ENCODE assay signal across 23 cellular contexts in genomic region chr22:46502776-46503175, GRCh38. TPM values are rescaled to one million over a fixed set of nuclear protein-coding genes. Genes with fewer than 3 reads are reported as not detected.
A peak's percentile ranks its signal among the peaks of the same experiment; 100 is the strongest.
DNase-seq lines count a peak whose midpoint lies in the region; ATAC-seq, FAIRE-seq and TF ChIP-seq lines count a peak whose summit lies in the region.
"Had no signal": no experiment of that assay in that cellular context is flagged by ENCODE, and none has a peak within 500 bp of the region (broad histone marks: within the 10 kb centered on the region; RNA-seq: fewer than 3 reads in every experiment).

No MANE protein-coding gene starts in this region.

- no peak overlapping the region for H3K14ac ChIP-seq in mesenchymal stem cell (ENCODE audit: low read length in 2 of 2)

- H3K23ac ChIP-seq in mesenchymal stem cell (ENCODE audit: low read length in 2 of 2) = no peak overlapping the region

- H3K4me3 ChIP-seq in SK-N-SH (ENCODE audit: low read depth in 2 of 2, low read length in 1 of 2) (no peak overlapping the region), astrocyte (ENCODE audit: insufficient read depth, low read depth, low read length) (no peak overlapping the region), mesenchymal stem cell (ENCODE audit: insufficient read depth in 1 of 2, low read depth in 1 of 2, low read length in 2 of 2) (no peak overlapping the region), upper lobe of left lung (no peak overlapping the region)
- H3K4me3 ChIP-seq: K562, Peyer's patch, SJSA1 had no signal

- peaks cover 9% of the 10 kb centered on the region for H3F3A ChIP-seq in SK-N-SH (replicated peaks; ENCODE audit: insufficient read depth)

- ATAC-seq in SK-N-SH treated with all-trans-retinoic acid at 6 μM for 48 hours = no peak
- ATAC-seq in GM19397 (IDR thresholded peaks at IDR 0.05; ENCODE audit: unreplicated experiment) = no peak
- no peak for ATAC-seq in upper lobe of left lung (ENCODE audit: low FRiP score in 2 of 2)
- ATAC-seq: K562, Right ventricle myocardium inferior had no signal

- TF ChIP-seq CTCF in SK-N-SH (IDR thresholded peaks at IDR 0.05) = no peak
- no peak for TF ChIP-seq CTCF in astrocyte (IDR thresholded peaks at IDR 0.05; ENCODE audit: insufficient read depth, low read depth, low read length)
- no peak for TF ChIP-seq CTCF in upper lobe of left lung (IDR thresholded peaks at IDR 0.05)

- POLR2A ChIA-PET in SK-N-SH (lab: Yijun Ruan, JAX) = no interaction called here

- H3K9me3 ChIP-seq in SK-N-SH (no peaks in the 10 kb centered on the region), astrocyte (ENCODE audit: insufficient read depth, low read depth, low read length) (no peaks in the 10 kb centered on the region), mesenchymal stem cell (ENCODE audit: control insufficient read depth, low read length) (no peaks in the 10 kb centered on the region), upper lobe of left lung (no peaks in the 10 kb centered on the region)
- H3K9me3 ChIP-seq: Peyer's patch, SJSA1 had no signal

- CTCF ChIA-PET in SK-N-SH (lab: Yijun Ruan, JAX) = interaction anchor here (1.7 kb wide), 1 partner anchor 40 kb away, joined by 5 read pairs; no protein-coding TSS in a partner anchor

- no peaks in the 10 kb centered on the region for H3K79me2 ChIP-seq in SK-N-SH (ENCODE audit: insufficient read depth)
- no peaks in the 10 kb centered on the region for H3K79me2 ChIP-seq in astrocyte (ENCODE audit: insufficient read depth, low read length)

- no peaks in the 10 kb centered on the region for H3K36me3 ChIP-seq in SK-N-SH (replicated peaks in 1 of 2; ENCODE audit: control insufficient read depth in 1 of 2, insufficient read depth in 2 of 2, low read length in 1 of 2)
- H3K36me3 ChIP-seq in astrocyte (ENCODE audit: insufficient read depth, low read length) = no peaks in the 10 kb centered on the region
- no peaks in the 10 kb centered on the region for H3K36me3 ChIP-seq in mesenchymal stem cell (ENCODE audit: control insufficient read depth in 1 of 2, insufficient read depth in 2 of 2, low read depth in 1 of 2, low read length in 2 of 2)
- no peaks in the 10 kb centered on the region for H3K36me3 ChIP-seq in upper lobe of left lung
- H3K36me3 ChIP-seq: Peyer's patch, SJSA1 had no signal

- peaks cover 0 to 8% of the 10 kb centered on the region in 2 experiments; a peak in 1 of 4 replicates for H3K4me1 ChIP-seq in SK-N-SH (ENCODE audit: control insufficient read depth in 1 of 2, insufficient read depth in 2 of 2, low read depth in 1 of 2, low read length in 1 of 2)
- H3K4me1 ChIP-seq in astrocyte (ENCODE audit: insufficient read depth, low read length) = peaks cover 33% of the 10 kb centered on the region
- peaks cover 44% of the 10 kb centered on the region for H3K4me1 ChIP-seq in mesenchymal stem cell (ENCODE audit: control insufficient read depth, insufficient read depth, low read depth, low read length)
- H3K4me1 ChIP-seq in upper lobe of left lung = peaks cover 0 to 3% (median 0%) of the 10 kb centered on the region in 4 donors
- H3K4me1 ChIP-seq: Peyer's patch had no signal

- no peaks in the 10 kb centered on the region for H3K9me3 Mint-ChIP-seq in astrocyte (ENCODE audit: unreplicated experiment)

- H3K4me1 Mint-ChIP-seq in astrocyte (ENCODE audit: low read depth, unreplicated experiment) = peaks cover 36% of the 10 kb centered on the region

- peak overlapping the region; percentile 19 for H2AK5ac ChIP-seq in mesenchymal stem cell (ENCODE audit: low read length, severe bottlenecking)

- TF ChIP-seq RAD21 in SK-N-SH (IDR thresholded peaks at IDR 0.05; ENCODE audit: low read length) = no peak

- no peak overlapping the region for H3K4me3 Mint-ChIP-seq in astrocyte (ENCODE audit: unreplicated experiment)

- DNase-seq in SK-N-SH (peak; percentile 11), astrocyte (ENCODE audit: low read depth) (no peak), mesenchymal stem cell (no peak), NCI-H69 (lab: John Stamatoyannopoulos, UW) (no peak), upper lobe of left lung (no peak)
- DNase-seq in stimulated activated CD4-positive, alpha-beta T cell treated with anti-CD3 and anti-CD28 coated beads, Interleukin-4, amount 100 ng/mL, for 1 hour = no peak
- DNase-seq: DMS53; GDM1; MM.1S; NCI-H1048; NCI-H1417 treated with DMSO at 0.1 percent for 48 hours; NCI-H187; NK-92 treated with Interleukin-12 subunit alpha and Interleukin-12 subunit beta, amount 100 ng/mL, for 24 hours; Peyer's patch had no signal

- H3K4me2 ChIP-seq in SK-N-SH = no peak overlapping the region
- no peak overlapping the region for H3K4me2 ChIP-seq in astrocyte (ENCODE audit: low read length)
- H3K4me2 ChIP-seq in mesenchymal stem cell (ENCODE audit: low read length, poor library complexity, severe bottlenecking) = no peak overlapping the region

- 74% methylated on average over 11 of the region's 13 CpGs for WGBS in SK-N-SH (ENCODE audit: low lambda C conversion rate)
- WGBS in mesenchymal stem cell = 83% methylated on average over 12 of the region's 13 CpGs
- 51 to 69% methylated on average over 9 to 13 of the region's 13 CpGs for WGBS in upper lobe of left lung, 2 donors

- H3K9ac ChIP-seq in SK-N-SH (no peak overlapping the region), astrocyte (ENCODE audit: low read length) (no peak overlapping the region), mesenchymal stem cell (ENCODE audit: low read length) (no peak overlapping the region)

- TF ChIP-seq EP300 in SK-N-SH (IDR thresholded peaks at IDR 0.05; ENCODE audit: borderline replicate concordance in 1 of 2, low read depth in 1 of 2, low read length in 1 of 2) (no peak), upper lobe of left lung (IDR thresholded peaks at IDR 0.05) (no peak)

- peaks cover 5% of the 10 kb centered on the region for H3K36me3 Mint-ChIP-seq in astrocyte (ENCODE audit: low read depth, unreplicated experiment)

- H3K27ac ChIP-seq in SK-N-SH (ENCODE audit: low read depth in 2 of 2, low read length in 1 of 2) (no peak overlapping the region), astrocyte (ENCODE audit: low read depth, low read length) (no peak overlapping the region), mesenchymal stem cell (ENCODE audit: low read length, poor library complexity, severe bottlenecking) (no peak overlapping the region), upper lobe of left lung (no peak overlapping the region)
- H3K27ac ChIP-seq: 22Rv1, Peyer's patch, SJSA1 had no signal

- H4K8ac ChIP-seq in mesenchymal stem cell (ENCODE audit: low read length) = no peak overlapping the region

- no peaks in the 10 kb centered on the region for H3K27me3 ChIP-seq in SK-N-SH (ENCODE audit: insufficient read depth)
- no peaks in the 10 kb centered on the region for H3K27me3 ChIP-seq in astrocyte (ENCODE audit: insufficient read depth, low read length)
- H3K27me3 ChIP-seq in mesenchymal stem cell (ENCODE audit: control insufficient read depth in 1 of 2, insufficient read depth in 1 of 2, low read length in 2 of 2) = peaks cover 0 to 13% of the 10 kb centered on the region in 2 experiments
- no peaks in the 10 kb centered on the region for H3K27me3 ChIP-seq in upper lobe of left lung
- H3K27me3 ChIP-seq: Peyer's patch, SJSA1 had no signal

- no peak overlapping the region for H3K18ac ChIP-seq in mesenchymal stem cell (ENCODE audit: low read depth in 1 of 2, low read length in 2 of 2)

- no peaks in the 10 kb centered on the region for H3K9me2 ChIP-seq in SK-N-SH

- peak overlapping the region; percentile 41 for H3K27ac Mint-ChIP-seq in astrocyte (ENCODE audit: unreplicated experiment)

- no peak for TF ChIP-seq POLR2A in upper lobe of left lung (IDR thresholded peaks at IDR 0.05)

- no peak for FAIRE-seq in astrocyte (lab: Jason Lieb, UNC)
- FAIRE-seq: D721Med, GM19239, H54, K562 had no signal

- no peak overlapping the region for H2BK120ac ChIP-seq in mesenchymal stem cell (ENCODE audit: low read depth, low read length)

- H4K91ac ChIP-seq in mesenchymal stem cell (ENCODE audit: low read length) = no peak overlapping the region

- no peak overlapping the region for H2BK15ac ChIP-seq in mesenchymal stem cell (ENCODE audit: low read depth, poor library complexity, severe bottlenecking)

- H2BK5ac ChIP-seq in mesenchymal stem cell (ENCODE audit: low read depth, low read length, poor library complexity, severe bottlenecking) = no peak overlapping the region

- no peaks in the 10 kb centered on the region for H3K27me3 Mint-ChIP-seq in astrocyte (ENCODE audit: low read depth, unreplicated experiment)

- H2AFZ ChIP-seq in SK-N-SH (ENCODE audit: low read depth) = no peak overlapping the region
- H2AFZ ChIP-seq in astrocyte (ENCODE audit: low read depth, low read length) = no peak overlapping the region
- no peak overlapping the region for H2AFZ ChIP-seq in mesenchymal stem cell (ENCODE audit: low read depth, low read length)

- H4K20me1 ChIP-seq in SK-N-SH (ENCODE audit: insufficient read depth) (no peaks in the 10 kb centered on the region), astrocyte (ENCODE audit: insufficient read depth, low read length) (no peaks in the 10 kb centered on the region)

- peaks cover 35% of the 10 kb centered on the region for H3K79me1 ChIP-seq in mesenchymal stem cell (replicated peaks; ENCODE audit: low read length, poor library complexity, severe bottlenecking)

- no peak overlapping the region for H2BK12ac ChIP-seq in mesenchymal stem cell (ENCODE audit: low read length in 2 of 2)

- H3K4ac ChIP-seq in mesenchymal stem cell (ENCODE audit: low read depth in 1 of 2, low read length in 2 of 2) = no peak overlapping the region

TF ChIP-seq in SK-N-SH, 30 proteins besides CTCF, POLR2A, EP300 and RAD21 (continues in another document):
- no peak for TF ChIP-seq TCF12 (IDR thresholded peaks at IDR 0.05)

TF ChIP-seq in SK-N-SH treated with all-trans-retinoic acid at 6 μM for 48 hours, 23 proteins besides CTCF, POLR2A, EP300 and RAD21 (continues in another document):
- TF ChIP-seq ISL1 (CRISPR knock-in tag; IDR thresholded peaks at IDR 0.05) = no peak
- TF ChIP-seq CSDC2 (CRISPR knock-in tag; IDR thresholded peaks at IDR 0.05) = no peak
- TF ChIP-seq BACH2 (CRISPR knock-in tag; IDR thresholded peaks at IDR 0.05; ENCODE audit: borderline replicate concordance) = no peak
- no peak for TF ChIP-seq ZNF565 (CRISPR knock-in tag; conservative IDR thresholded peaks at IDR 0.05; ENCODE audit: low read depth)
- no peak for TF ChIP-seq ZFP3 (CRISPR knock-in tag; IDR thresholded peaks at IDR 0.05)

RNA-seq across cellular contexts. Expression of gene CELSR1, which starts 34.6 kb away (rescaled TPM):
- 1.8 and 5.0 TPM in 2 replicates for polyA plus RNA-seq in SK-N-SH (2012; rRNA removed)
- polyA plus RNA-seq in SK-N-SH (2012; cell fraction: cytosol; rRNA removed) = 2.0 and 3.3 TPM in 2 replicates
- 4.3 and 5.2 TPM in 2 replicates for polyA plus RNA-seq in SK-N-SH (2012; cell fraction: nucleus; rRNA removed)
- total RNA-seq in astrocyte (27.6 and 38.5 TPM in 2 replicates), upper lobe of left lung (100 to 1,000 TPM in 2 of 6 donors, 10 to 100 TPM in 4; 45.1 to 145 (median 80.1) TPM)
- 0.14 TPM for polyA plus RNA-seq in mesenchymal stem cell (2013, experiment 1 of 2)
- 0.11 TPM for polyA plus RNA-seq in mesenchymal stem cell (2013, experiment 2 of 2)
